ENCODE assay signal across 32 cellular contexts in the genomic region with DNA sequence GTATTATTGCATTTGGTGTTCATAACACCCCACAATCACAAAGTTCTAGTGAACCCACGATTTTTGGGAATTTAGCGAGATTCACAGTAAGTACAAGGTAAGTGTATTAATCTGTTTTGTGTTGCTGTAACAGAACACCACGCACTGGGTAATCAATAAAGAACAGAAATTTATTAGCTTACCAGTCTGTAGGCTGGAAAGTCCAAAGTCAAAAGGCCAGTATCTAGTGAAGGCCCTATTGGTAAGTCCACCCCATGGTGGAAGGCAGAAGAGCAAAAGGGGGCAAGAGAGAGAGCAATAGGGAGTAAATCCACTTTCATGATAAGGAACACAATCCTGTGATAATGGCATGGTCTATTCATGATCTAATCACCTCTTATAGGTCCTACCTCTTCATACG.
"Had no signal": no experiment of that assay in that cellular context is flagged by ENCODE, and none has a peak within 500 bp of the region (broad histone marks: within the 10 kb centered on the region; RNA-seq: fewer than 3 reads in every experiment).

No MANE protein-coding gene starts in this region.

- H3K27ac Mint-ChIP-seq: natural killer cell treated with Interleukin-12 subunit alpha and Interleukin-12 subunit beta and Interleukin-15 and Interleukin-18, amount 100 ng/mL, for 72 hours; nephron progenitor cell; progenitor cell of endocrine pancreas; stimulated activated memory B cell treated with anti-CD40 and anti-IgM and Interleukin-4, amounts not matched to agents 10 μg/mL and 1 μg/mL and 100 μg/mL, for 72 hours; stimulated activated naive CD8-positive, alpha-beta T cell treated with anti-CD3 and anti-CD28 coated beads, Interleukin-15, amount 100 ng/mL, for 72 hours; type B pancreatic cell had no signal

- H3K9me3 ChIP-seq: ovary, psoas muscle, right lobe of liver, sigmoid colon, suprapubic skin, testis, tibial artery, transverse colon, upper lobe of right lung, uterus had no signal

- H3K27me3 ChIP-seq: ovary, right lobe of liver, sigmoid colon, spleen, suprapubic skin, testis, tibial artery, transverse colon, upper lobe of right lung, uterus had no signal

- H3K4me3 ChIP-seq: ovary, psoas muscle, right lobe of liver, sigmoid colon, smooth muscle cell, spleen, suprapubic skin, testis, tibial artery, transverse colon, upper lobe of right lung, uterus had no signal

- H3K4me1 Mint-ChIP-seq: stimulated activated memory B cell treated with anti-CD40 and anti-IgM and Interleukin-4, amounts not matched to agents 10 μg/mL and 1 μg/mL and 100 μg/mL, for 72 hours; stimulated activated naive CD8-positive, alpha-beta T cell treated with anti-CD3 and anti-CD28 coated beads, Interleukin-15, amount 100 ng/mL, for 72 hours had no signal

- H3K36me3 Mint-ChIP-seq: natural killer cell treated with Interleukin-12 subunit alpha and Interleukin-12 subunit beta and Interleukin-15 and Interleukin-18, amount 100 ng/mL, for 72 hours; stimulated activated memory B cell treated with anti-CD40 and anti-IgM and Interleukin-4, amounts not matched to agents 10 μg/mL and 1 μg/mL and 100 μg/mL, for 72 hours; type B pancreatic cell had no signal

- H3K4me3 Mint-ChIP-seq: naive thymus-derived CD8-positive, alpha-beta T cell; natural killer cell treated with Interleukin-12 subunit alpha and Interleukin-12 subunit beta and Interleukin-15 and Interleukin-18, amount 100 ng/mL, for 72 hours; nephron progenitor cell; neural crest cell; stimulated activated memory B cell treated with anti-CD40 and anti-IgM and Interleukin-4, amounts not matched to agents 10 μg/mL and 1 μg/mL and 100 μg/mL, for 72 hours; stimulated activated naive CD8-positive, alpha-beta T cell treated with anti-CD3 and anti-CD28 coated beads, Interleukin-15, amount 100 ng/mL, for 72 hours; type B pancreatic cell had no signal

- H3K9ac ChIP-seq: parathyroid adenoma had no signal

- DNase-seq: naive thymus-derived CD8-positive, alpha-beta T cell; nephron progenitor cell; occipital lobe; ovary; posterior cingulate gyrus; psoas muscle; right cardiac atrium; right lobe of liver; sigmoid colon; spleen; stimulated activated CD4-positive, alpha-beta T cell treated with anti-CD3 and anti-CD28 coated beads, Interleukin-12 subunit alpha, Interleukin-12 subunit beta, amount 100 ng/mL, for 4 hours; stimulated activated CD4-positive, alpha-beta T cell treated with anti-CD3 and anti-CD28 coated beads, Interleukin-1b, Interleukin-23, amount 100 ng/mL, for 48 hours; stimulated activated CD4-positive, alpha-beta T cell treated with anti-CD3 and anti-CD28 coated beads, Interleukin-4, amount 100 ng/mL, for 1 hour; stimulated activated CD4-positive, alpha-beta T cell treated with anti-CD3 and anti-CD28 coated beads, Interleukin-4, amount 100 ng/mL, for 4 hours; stimulated activated CD8-positive, alpha-beta memory T cell treated with anti-CD3 and anti-CD28 coated beads, Interleukin-4, amount 100 ng/mL, for 48 hours; stimulated activated naive CD4-positive, alpha-beta T cell; stimulated activated naive CD8-positive, alpha-beta T cell treated with anti-CD3 and anti-CD28 coated beads, Interleukin-15, amount 100 ng/mL, for 72 hours; stimulated activated naive CD8-positive, alpha-beta T cell treated with anti-CD3 and anti-CD28 coated beads, Interleukin-15, Interleukin-2, amounts not matched to agents 100 U/mL and 50 U/mL, for 24 hours; substantia nigra; testis; tibial artery; transverse colon; upper lobe of right lung; uterus had no signal

- H3K36me3 ChIP-seq: ovary, right lobe of liver, sigmoid colon, spleen, suprapubic skin, tibial artery, transverse colon, upper lobe of right lung, uterus had no signal

- H3K9me3 Mint-ChIP-seq: natural killer cell treated with Interleukin-12 subunit alpha and Interleukin-12 subunit beta and Interleukin-15 and Interleukin-18, amount 100 ng/mL, for 72 hours; neural crest cell; stimulated activated memory B cell treated with anti-CD40 and anti-IgM and Interleukin-4, amounts not matched to agents 10 μg/mL and 1 μg/mL and 100 μg/mL, for 72 hours; stimulated activated naive CD8-positive, alpha-beta T cell treated with anti-CD3 and anti-CD28 coated beads, Interleukin-15, amount 100 ng/mL, for 72 hours had no signal

- H3K27ac ChIP-seq: ovary, parathyroid adenoma, psoas muscle, right lobe of liver, sigmoid colon, spleen, suprapubic skin, testis, tibial artery, transverse colon, upper lobe of right lung, uterus had no signal

- H3K4me1 ChIP-seq: psoas muscle, right lobe of liver, uterus had no signal

- H3K27me3 Mint-ChIP-seq: natural killer cell treated with Interleukin-12 subunit alpha and Interleukin-12 subunit beta and Interleukin-15 and Interleukin-18, amount 100 ng/mL, for 72 hours; progenitor cell of endocrine pancreas; type B pancreatic cell had no signal
